32 cellular contexts compared by ENCODE assay signal in genomic region chr10:7350541-7351195, GRCh38.
"Had no signal": no experiment of that assay in that cellular context is flagged by ENCODE, and none has a peak within 500 bp of the region (broad histone marks: within the 10 kb centered on the region; RNA-seq: fewer than 3 reads in every experiment).

No MANE protein-coding gene starts in this region.

- H3K4me1 Mint-ChIP-seq: neural crest cell had no signal

- DNase-seq: naive B cell; naive thymus-derived CD8-positive, alpha-beta T cell; nephron progenitor cell; nucleus accumbens; ovary; posterior cingulate gyrus; psoas muscle; right cardiac atrium; right lobe of liver; sigmoid colon; small intestine; stimulated activated CD4-positive, alpha-beta T cell treated with anti-CD3 and anti-CD28 coated beads, Interleukin-12 subunit alpha, Interleukin-12 subunit beta, amount 100 ng/mL, for 4 hours; stimulated activated CD4-positive, alpha-beta T cell treated with anti-CD3 and anti-CD28 coated beads, Interleukin-1b, Interleukin-23, amount 100 ng/mL, for 48 hours; stimulated activated CD4-positive, alpha-beta T cell treated with anti-CD3 and anti-CD28 coated beads, Interleukin-4, amount 100 ng/mL, for 1 hour; stimulated activated CD4-positive, alpha-beta T cell treated with anti-CD3 and anti-CD28 coated beads, Interleukin-4, amount 100 ng/mL, for 4 hours; stimulated activated CD8-positive, alpha-beta memory T cell treated with anti-CD3 and anti-CD28 coated beads, Interleukin-4, amount 100 ng/mL, for 48 hours; stimulated activated naive CD4-positive, alpha-beta T cell; stimulated activated naive CD8-positive, alpha-beta T cell treated with anti-CD3 and anti-CD28 coated beads, Interleukin-15, amount 100 ng/mL, for 72 hours; stimulated activated naive CD8-positive, alpha-beta T cell treated with anti-CD3 and anti-CD28 coated beads, Interleukin-15, Interleukin-2, amounts not matched to agents 100 U/mL and 50 U/mL, for 24 hours; substantia nigra; testis; tibial artery; transverse colon; upper lobe of right lung; uterus had no signal

- H3K4me3 Mint-ChIP-seq: nephron progenitor cell; neural crest cell; stimulated activated memory B cell treated with anti-CD40 and anti-IgM and Interleukin-4, amounts not matched to agents 10 μg/mL and 1 μg/mL and 100 μg/mL, for 72 hours; stimulated activated naive CD8-positive, alpha-beta T cell treated with anti-CD3 and anti-CD28 coated beads, Interleukin-15, amount 100 ng/mL, for 72 hours; type B pancreatic cell had no signal

- H3K36me3 ChIP-seq: neutrophil, ovary, right lobe of liver, sigmoid colon, suprapubic skin, tibial artery, transverse colon, upper lobe of right lung, uterus had no signal

- H3K27me3 ChIP-seq: neutrophil, ovary, right lobe of liver, sigmoid colon, suprapubic skin, testis, tibial artery, transverse colon, upper lobe of right lung, uterus had no signal

- H3K9me3 ChIP-seq: neutrophil, ovary, psoas muscle, right lobe of liver, sigmoid colon, suprapubic skin, testis, tibial artery, transverse colon, upper lobe of right lung, uterus had no signal

- H3K27ac ChIP-seq: neutrophil, ovary, parathyroid adenoma, psoas muscle, right lobe of liver, sigmoid colon, suprapubic skin, testis, tibial artery, transverse colon, upper lobe of right lung, uterus had no signal

- H3K4me3 ChIP-seq: ovary, psoas muscle, right lobe of liver, sigmoid colon, suprapubic skin, testis, tibial artery, transverse colon, upper lobe of right lung, uterus had no signal

- H3K27me3 Mint-ChIP-seq: naive B cell; naive thymus-derived CD8-positive, alpha-beta T cell; progenitor cell of endocrine pancreas; stimulated activated memory B cell treated with anti-CD40 and anti-IgM and Interleukin-4, amounts not matched to agents 10 μg/mL and 1 μg/mL and 100 μg/mL, for 72 hours; stimulated activated naive CD8-positive, alpha-beta T cell treated with anti-CD3 and anti-CD28 coated beads, Interleukin-15, amount 100 ng/mL, for 72 hours had no signal

- H3K27ac Mint-ChIP-seq: nephron progenitor cell; progenitor cell of endocrine pancreas; stimulated activated memory B cell treated with anti-CD40 and anti-IgM and Interleukin-4, amounts not matched to agents 10 μg/mL and 1 μg/mL and 100 μg/mL, for 72 hours; type B pancreatic cell had no signal

- ATAC-seq: naive thymus-derived CD8-positive, alpha-beta T cell; psoas muscle; right cardiac atrium; right lobe of liver; stimulated activated memory B cell treated with anti-CD40 and anti-IgM and Interleukin-4, amounts not matched to agents 10 μg/mL and 1 μg/mL and 100 μg/mL, for 72 hours; stimulated activated naive CD8-positive, alpha-beta T cell treated with anti-CD3 and anti-CD28 coated beads, Interleukin-15, amount 100 ng/mL, for 72 hours; stimulated activated naive CD8-positive, alpha-beta T cell treated with anti-CD3 and anti-CD28 coated beads, Interleukin-15, Interleukin-2, amounts not matched to agents 100 U/mL and 50 U/mL, for 24 hours; upper lobe of right lung had no signal

- H3K4me1 ChIP-seq: parathyroid adenoma, right lobe of liver, suprapubic skin, testis, tibial artery, transverse colon, upper lobe of right lung, uterus had no signal
